In the genomic region with DNA sequence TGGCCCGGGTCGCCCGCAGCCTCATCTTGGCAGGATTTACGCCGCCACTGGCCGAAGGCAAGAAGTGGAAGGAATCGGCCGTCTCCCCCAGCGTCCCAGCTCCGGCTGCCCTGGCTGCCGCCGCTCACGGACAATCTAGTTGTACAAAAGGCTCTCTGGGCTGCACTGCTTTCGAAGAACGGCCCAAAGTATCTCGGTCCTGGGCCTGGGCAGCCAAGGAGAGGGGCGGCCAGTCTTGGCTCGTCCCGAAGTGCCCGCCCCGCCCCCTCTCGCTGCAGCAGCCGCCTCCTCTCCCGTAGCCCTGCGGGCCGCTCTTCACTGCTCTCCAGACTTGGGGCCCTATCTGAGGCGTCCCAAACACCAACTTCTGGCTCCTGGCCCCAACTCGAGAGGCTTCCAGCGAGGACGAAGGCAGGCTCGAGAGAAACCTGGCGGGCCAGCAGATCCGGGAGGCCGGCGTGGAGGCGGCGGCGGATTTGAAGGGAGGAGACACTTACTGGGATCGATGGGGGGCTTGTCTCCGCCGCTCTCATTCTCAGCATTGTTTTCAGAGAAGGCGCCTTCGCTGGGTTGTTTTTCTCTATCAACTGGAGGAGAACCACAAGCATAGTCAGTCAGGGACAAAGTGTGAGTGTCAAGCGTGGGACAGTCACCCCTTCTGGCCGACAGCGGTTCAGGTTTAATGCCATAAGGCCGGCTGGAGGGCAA, we compare ENCODE assay signal across 9 cellular contexts. TPM values are rescaled to one million over a fixed set of nuclear protein-coding genes. Genes with fewer than 3 reads are reported as not detected.
A peak's percentile ranks its signal among the peaks of the same experiment; 100 is the strongest.
DNase-seq lines count a peak whose midpoint lies in the region; ATAC-seq, FAIRE-seq and TF ChIP-seq lines count a peak whose summit lies in the region.
"Had no signal": no experiment of that assay in that cellular context is flagged by ENCODE, and none has a peak within 500 bp of the region (broad histone marks: within the 10 kb centered on the region; RNA-seq: fewer than 3 reads in every experiment).

No MANE protein-coding gene starts in this region.

- peaks cover 65 to 95% of the 10 kb centered on the region in 2 donors for H3K27me3 Mint-ChIP-seq in effector memory CD8-positive, alpha-beta T cell
- H3K27me3 Mint-ChIP-seq in neural crest cell (ENCODE audit: low read depth): peaks cover 95% of the 10 kb centered on the region

- DNase-seq in AG20443 (ENCODE audit: low spot score) (peak; percentile 33), HTR-8/SVneo (ENCODE audit: insufficient read length, low spot score) (no peak), neural crest cell (ENCODE audit: low read depth, low spot score) (no peak), medulla oblongata (ENCODE audit: extremely low spot score) (no peak), GM19240 (ENCODE audit: insufficient read length, low spot score) (no peak)
- no peak for DNase-seq in effector memory CD8-positive, alpha-beta T cell
- no peak for DNase-seq in activated CD4-positive, CD25-positive, alpha-beta regulatory T cell (lab: John Stamatoyannopoulos, UW)

- peaks cover 19 to 26% of the 10 kb centered on the region in 2 donors for H3K4me1 Mint-ChIP-seq in effector memory CD8-positive, alpha-beta T cell (ENCODE audit: low read depth in 2 of 2)
- H3K4me1 Mint-ChIP-seq in neural crest cell: peaks cover 10% of the 10 kb centered on the region

- H3K4me3 Mint-ChIP-seq in effector memory CD8-positive, alpha-beta T cell: peak overlapping the region; percentile 54 to 63
- peak overlapping the region; percentile 79 for H3K4me3 Mint-ChIP-seq in neural crest cell

- FAIRE-seq in HTR-8/SVneo (lab: Jason Lieb, UNC): peak; percentile 9

- no peaks in the 10 kb centered on the region for H3K9me3 Mint-ChIP-seq in effector memory CD8-positive, alpha-beta T cell
- no peaks in the 10 kb centered on the region for H3K9me3 Mint-ChIP-seq in neural crest cell

- peak overlapping the region in 1 of 2 donors; percentile 68 for H3K27ac Mint-ChIP-seq in effector memory CD8-positive, alpha-beta T cell
- no peak overlapping the region for H3K27ac Mint-ChIP-seq in neural crest cell (ENCODE audit: unreplicated experiment)

- TF ChIP-seq CTCF in neural crest cell (conservative IDR thresholded peaks at IDR 0.05): peak; percentile 38

- no peak for ATAC-seq in effector memory CD8-positive, alpha-beta T cell (replicated peaks)
- ATAC-seq in HG02973 (IDR thresholded peaks at IDR 0.05; ENCODE audit: unreplicated experiment): no peak

- H3K36me3 Mint-ChIP-seq in effector memory CD8-positive, alpha-beta T cell (ENCODE audit: insufficient read depth): peaks cover 50% of the 10 kb centered on the region
- peaks cover 7% of the 10 kb centered on the region for H3K36me3 Mint-ChIP-seq in neural crest cell (ENCODE audit: low read depth)

RNA-seq across cellular contexts. Expression of gene HOXA9, which starts 0.8 kb away (rescaled TPM):
- 9.0 and 10.0 TPM in 2 replicates for total RNA-seq in neural crest cell
- total RNA-seq: cardiac muscle cell had no signal

RNA-seq across cellular contexts. Expression of gene HOXA7, which starts 8.1 kb away (rescaled TPM):
- 7.1 and 8.8 TPM in 2 replicates for total RNA-seq in neural crest cell
- total RNA-seq: cardiac muscle cell had no signal

RNA-seq across cellular contexts. Expression of gene HOXA10, which starts 9.6 kb away (rescaled TPM):
- 0.35 TPM in 1 of 2 replicates, not detected in the other for total RNA-seq in neural crest cell
- total RNA-seq: cardiac muscle cell had no signal

RNA-seq across cellular contexts. Expression of gene HOXA3, which starts 12.2 kb away (rescaled TPM):
- 10.6 and 11.3 TPM in 2 replicates for total RNA-seq in neural crest cell

RNA-seq across cellular contexts. Expression of gene HOXA6, which starts 17.0 kb away (rescaled TPM):
- 1.6 and 2.0 TPM in 2 replicates for total RNA-seq in neural crest cell
- total RNA-seq: cardiac muscle cell had no signal
